Comparison of ENCODE assay signal across 14 cellular contexts in genomic region chr9:84839538-84839937, GRCh38.
DNase-seq lines count a peak whose midpoint lies in the region; ATAC-seq lines count a peak whose summit lies in the region.
"Had no signal": no experiment of that assay in that cellular context is flagged by ENCODE, and none has a peak within 500 bp of the region (broad histone marks: within the 10 kb centered on the region; RNA-seq: fewer than 3 reads in every experiment).

No MANE protein-coding gene starts in this region.

- H3K27ac Mint-ChIP-seq in activated CD8-positive, alpha-beta memory T cell treated with anti-CD3 and anti-CD28 coated beads, Interleukin-2, amount 10 ng/mL, durations not matched to agents 7 days and 5 days, result no peak overlapping the region
- H3K27ac Mint-ChIP-seq: CD4-positive, alpha-beta T cell had no signal

- CTCF ChIA-PET in activated CD8-positive, alpha-beta memory T cell treated with anti-CD3 and anti-CD28 coated beads, Interleukin-2, amount 10 ng/mL, durations not matched to agents 7 days and 5 days (lab: Charles Lee), result no interaction called here

- DNase-seq in AG20443 (ENCODE audit: low spot score), result peak; percentile 86
- DNase-seq in NCI-H2227 treated with DMSO at 0.1 percent for 48 hours (lab: John Stamatoyannopoulos, UW), result peak; percentile 12
- DNase-seq in epidermal melanocyte (ENCODE audit: insufficient read length, low spot score), result peak; percentile 47
- DNase-seq in midbrain (lab: John Stamatoyannopoulos, UW), result peak; percentile 15
- no peak for DNase-seq in activated naive CD4-positive, alpha-beta T cell (lab: John Stamatoyannopoulos, UW)
- no peak for DNase-seq in activated CD8-positive, alpha-beta memory T cell treated with anti-CD3 and anti-CD28 coated beads, Interleukin-2, amount 10 ng/mL, durations not matched to agents 7 days and 5 days
- DNase-seq: activated CD4-positive, alpha-beta T cell treated with anti-CD3 and anti-CD28 coated beads, Interleukin-2, amount 50 U/mL, for 1 hour; CD4-positive, alpha-beta T cell; effector CD8-positive, alpha-beta T cell; Kasumi-1; NCI-H226; pancreas had no signal

- H3K4me1 Mint-ChIP-seq in activated CD8-positive, alpha-beta memory T cell treated with anti-CD3 and anti-CD28 coated beads, Interleukin-2, amount 10 ng/mL, durations not matched to agents 7 days and 5 days, result no peaks in the 10 kb centered on the region

- H3K27me3 Mint-ChIP-seq in activated CD8-positive, alpha-beta memory T cell treated with anti-CD3 and anti-CD28 coated beads, Interleukin-2, amount 10 ng/mL, durations not matched to agents 7 days and 5 days, result peaks cover 2% of the 10 kb centered on the region

- no peaks in the 10 kb centered on the region for H3K36me3 Mint-ChIP-seq in activated CD8-positive, alpha-beta memory T cell treated with anti-CD3 and anti-CD28 coated beads, Interleukin-2, amount 10 ng/mL, durations not matched to agents 7 days and 5 days

- no peak overlapping the region for H3K4me3 Mint-ChIP-seq in activated CD8-positive, alpha-beta memory T cell treated with anti-CD3 and anti-CD28 coated beads, Interleukin-2, amount 10 ng/mL, durations not matched to agents 7 days and 5 days
- H3K4me3 Mint-ChIP-seq: CD4-positive, alpha-beta T cell had no signal

- peaks cover 2% of the 10 kb centered on the region for H3K9me3 Mint-ChIP-seq in activated CD8-positive, alpha-beta memory T cell treated with anti-CD3 and anti-CD28 coated beads, Interleukin-2, amount 10 ng/mL, durations not matched to agents 7 days and 5 days (ENCODE audit: low read depth)
- H3K9me3 Mint-ChIP-seq: CD4-positive, alpha-beta T cell had no signal

- ATAC-seq in GM19351 (IDR thresholded peaks at IDR 0.05; ENCODE audit: unreplicated experiment) (no peak), HG03095 (IDR thresholded peaks at IDR 0.05; ENCODE audit: unreplicated experiment) (no peak)
- no peak for ATAC-seq in activated CD8-positive, alpha-beta memory T cell treated with anti-CD3 and anti-CD28 coated beads, Interleukin-2, amount 10 ng/mL, durations not matched to agents 7 days and 5 days
- ATAC-seq: pancreas had no signal

Comparison
In these comparisons a context has a peak if more than half of its experiments do, and no peak if none do; other contexts are left out.
1. DNase-seq: peak in AG20443 (single experiment), NCI-H2227 treated with DMSO at 0.1 percent for 48 hours (single experiment), epidermal melanocyte (single experiment) and midbrain (single experiment); none in activated naive CD4-positive, alpha-beta T cell (0 of 4) and activated CD8-positive, alpha-beta memory T cell treated with anti-CD3 and anti-CD28 coated beads, Interleukin-2, amount 10 ng/mL, durations not matched to agents 7 days and 5 days (single experiment).